Comparison of ENCODE assay signal across 9 cellular contexts in the genomic region with DNA sequence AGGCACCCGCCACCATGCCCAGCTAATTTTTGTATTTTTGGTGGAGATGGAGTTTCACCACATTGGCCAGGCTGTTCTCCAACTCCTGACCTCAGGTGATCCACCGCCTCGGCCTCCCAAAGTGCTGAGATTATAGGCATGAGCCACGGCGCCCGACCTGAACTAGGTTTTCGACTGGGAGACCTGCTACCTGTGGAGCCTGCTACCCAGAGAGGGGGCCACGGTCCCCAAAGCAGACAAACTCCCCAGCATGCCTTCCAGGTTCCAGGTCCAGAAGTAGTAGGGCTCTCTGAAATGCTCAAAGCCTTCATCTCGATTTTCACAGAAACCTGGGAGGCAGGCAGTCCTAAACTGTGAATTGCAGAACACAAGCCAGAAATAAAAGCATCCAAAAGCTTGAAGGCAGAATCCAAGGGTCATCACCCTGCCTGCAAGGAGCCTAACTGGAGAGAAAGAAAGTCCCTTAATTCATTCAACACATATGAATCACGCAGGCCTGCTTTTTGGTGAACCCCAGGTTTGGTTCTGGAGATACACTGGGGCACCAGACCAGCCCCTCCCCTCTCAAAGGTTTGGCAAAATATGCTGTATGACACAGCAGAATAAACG. TPM values are rescaled to one million over a fixed set of nuclear protein-coding genes. Genes with fewer than 3 reads are reported as not detected.
DNase-seq lines count a peak whose midpoint lies in the region; ATAC-seq and TF ChIP-seq lines count a peak whose summit lies in the region.
"Had no signal": no experiment of that assay in that cellular context is flagged by ENCODE, and none has a peak within 500 bp of the region (broad histone marks: within the 10 kb centered on the region; RNA-seq: fewer than 3 reads in every experiment).

No MANE protein-coding gene starts in this region.

- WGBS in sigmoid colon, 2 donors = 64 to 65% methylated on average over 11 of the region's 11 CpGs

- no peak for TF ChIP-seq EP300 in sigmoid colon (IDR thresholded peaks at IDR 0.05)

- intact Hi-C loops in sigmoid colon (cut with DNase I) = loop anchor here (5.0 to 10.0 kb wide), 4 partner anchors 62 to 282 kb away; a partner anchor contains a TSS

- H3K4me3 ChIP-seq in GM12865 (ENCODE audit: low read depth, low read length) (peak overlapping the region; percentile 74), fibroblast of villous mesenchyme (ENCODE audit: low read depth, low read length) (peak overlapping the region; percentile 68), sigmoid colon (peak overlapping the region; percentile 55 to 76 (median 62))

- TF ChIP-seq CTCF in GM12865 (IDR thresholded peaks at IDR 0.05; ENCODE audit: insufficient read depth, low read depth, low read length, missing control alignments) (no peak), fibroblast of villous mesenchyme (IDR thresholded peaks at IDR 0.05; ENCODE audit: insufficient read depth, low read depth, low read length) (no peak), sigmoid colon (IDR thresholded peaks at IDR 0.05) (no peak)

- no peaks in the 10 kb centered on the region for H3K36me3 ChIP-seq in sigmoid colon

- H3K27me3 ChIP-seq in sigmoid colon = no peaks in the 10 kb centered on the region

- no peaks in the 10 kb centered on the region for H3K9me3 ChIP-seq in sigmoid colon

- peak overlapping the region; percentile 93 to 100 (median 98) for H3K27ac ChIP-seq in sigmoid colon

- H3K4me1 ChIP-seq in sigmoid colon = peaks cover 0 to 52% (median 43%) of the 10 kb centered on the region in 4 donors

- no peak for TF ChIP-seq POLR2A in sigmoid colon (IDR thresholded peaks at IDR 0.05)

- no peak for ATAC-seq in GM18870 (IDR thresholded peaks at IDR 0.05; ENCODE audit: unreplicated experiment)
- ATAC-seq in HG03108 (IDR thresholded peaks at IDR 0.05; ENCODE audit: unreplicated experiment) = no peak

- DNase-seq in GM12865 (ENCODE audit: low read depth) (no peak), fibroblast of villous mesenchyme (ENCODE audit: low read depth) (no peak), sigmoid colon (peak; percentile 64), SK-N-DZ (ENCODE audit: low spot score) (no peak), 8988T (no peak)
- DNase-seq in activated CD4-positive, CD25-positive, alpha-beta regulatory T cell treated with anti-CD3 and anti-CD28 coated beads, Interleukin-2, amount 50 U/mL, for 72 hours = peak; percentile 38

RNA-seq across cellular contexts. Expression of a gene that starts 4.6 kb away (rescaled TPM):
- total RNA-seq in fibroblast of villous mesenchyme = 27.1 and 56.6 TPM in 2 replicates
- 100 to 1,000 TPM in 1 of 4 donors, 10 to 100 TPM in 3; 15.3 to 124 (median 22.7) TPM for total RNA-seq in sigmoid colon
- 100 to 1,000 TPM in 1 of 3 donors, 10 to 100 TPM in 2; 37.2 to 169 (median 70.5) TPM for polyA plus RNA-seq in sigmoid colon
- 1.4 and 1.5 TPM in 2 replicates for polyA plus RNA-seq in SK-N-DZ (2014; cell fraction: cytosol; rRNA removed)
- polyA plus RNA-seq in SK-N-DZ (2014; cell fraction: nucleus; rRNA removed) = 0.74 and 1.9 TPM in 2 replicates

RNA-seq across cellular contexts. Expression of a gene that starts 48.2 kb away (rescaled TPM):
- total RNA-seq in fibroblast of villous mesenchyme (not detected in 2 replicates), sigmoid colon (not detected)
- not detected for polyA plus RNA-seq in sigmoid colon
- 0.19 TPM in 1 of 2 replicates, not detected in the other for polyA plus RNA-seq in SK-N-DZ (2014; cell fraction: cytosol; rRNA removed)
- not detected in 2 replicates for polyA plus RNA-seq in SK-N-DZ (2014; cell fraction: nucleus; rRNA removed)
- total RNA-seq: LHCN-M2 had no signal

Comparison
In these comparisons a context has a peak if more than half of its experiments do, and no peak if none do; other contexts are left out.
1. DNase-seq: peak in activated CD4-positive, CD25-positive, alpha-beta regulatory T cell treated with anti-CD3 and anti-CD28 coated beads, Interleukin-2, amount 50 U/mL, for 72 hours (single experiment) and sigmoid colon (single experiment); none in GM12865 (single experiment), fibroblast of villous mesenchyme (single experiment), SK-N-DZ (single experiment) and 8988T (single experiment).
2. Peak in every context shown above with its lines, with median percentiles within 50 percentile points of each other: H3K4me3 ChIP-seq.